In the genomic region with DNA sequence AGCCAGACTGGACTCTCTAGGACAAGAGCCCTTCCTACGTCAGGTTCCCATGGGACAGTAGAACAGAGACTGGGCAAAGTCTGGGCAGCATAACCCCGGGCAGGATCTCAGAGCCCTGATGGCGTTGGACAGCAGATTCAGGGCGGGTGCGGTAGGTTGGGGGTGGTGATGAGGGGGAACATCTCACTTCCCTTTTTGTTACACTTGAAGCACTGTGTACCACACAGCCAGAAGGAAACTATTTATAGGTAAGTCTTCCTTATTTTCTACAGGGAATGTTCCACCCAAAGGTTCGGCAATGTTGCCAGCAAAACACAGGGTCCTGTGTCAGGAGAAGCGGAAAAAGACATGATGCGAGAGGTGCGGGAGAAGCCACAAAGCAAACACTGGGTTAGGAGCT, we compare ENCODE assay signal across 11 cellular contexts. TPM values are rescaled to one million over a fixed set of nuclear protein-coding genes. Genes with fewer than 3 reads are reported as not detected.
DNase-seq lines count a peak whose midpoint lies in the region; ATAC-seq and TF ChIP-seq lines count a peak whose summit lies in the region.
"Had no signal": no experiment of that assay in that cellular context is flagged by ENCODE, and none has a peak within 500 bp of the region (broad histone marks: within the 10 kb centered on the region; RNA-seq: fewer than 3 reads in every experiment).

No MANE protein-coding gene starts in this region.

- ATAC-seq in GM21526 (IDR thresholded peaks at IDR 0.05; ENCODE audit: low FRiP score, unreplicated experiment): peak; percentile 50
- ATAC-seq in HG03521 (IDR thresholded peaks at IDR 0.05; ENCODE audit: unreplicated experiment): peak; percentile 44
- ATAC-seq in GM21737 (IDR thresholded peaks at IDR 0.05; ENCODE audit: unreplicated experiment): no peak

- TF ChIP-seq CTCF in GM10266 (IDR thresholded peaks at IDR 0.05; ENCODE audit: control insufficient read depth, insufficient read depth, low read depth, missing control alignments): no peak
- no peak for TF ChIP-seq CTCF in osteoblast (IDR thresholded peaks at IDR 0.05; ENCODE audit: extremely low read depth, low read depth, low read length)

- H2AFZ ChIP-seq in osteoblast (ENCODE audit: low read length): no peak overlapping the region

- no peaks in the 10 kb centered on the region for H3K9me3 ChIP-seq in osteoblast (ENCODE audit: low read depth, low read length)
- H3K9me3 ChIP-seq: Caco-2, SJSA1 had no signal

- no peaks in the 10 kb centered on the region for H3K36me3 ChIP-seq in osteoblast (ENCODE audit: insufficient read depth, low read length)

- DNase-seq in GM10266 (ENCODE audit: extremely low spot score): peak; percentile 31
- DNase-seq in germinal center (ENCODE audit: low spot score): peak; percentile 34
- DNase-seq in NK-92 (lab: John Stamatoyannopoulos, UW; ENCODE audit: unreplicated experiment): no peak
- no peak for DNase-seq in NCI-H82 treated with DMSO at 0.1 percent for 48 hours (lab: John Stamatoyannopoulos, UW; ENCODE audit: unreplicated experiment)
- no peak for DNase-seq in osteoblast (ENCODE audit: insufficient read length, low spot score, missing footprints)
- DNase-seq: Caco-2 had no signal

- no peak overlapping the region for H3K4me2 ChIP-seq in osteoblast (ENCODE audit: insufficient read depth, low read length)

- H3K27ac ChIP-seq in osteoblast (ENCODE audit: low read depth, low read length): no peak overlapping the region
- H3K27ac ChIP-seq: SJSA1 had no signal

- peaks cover 7% of the 10 kb centered on the region for H3K4me1 ChIP-seq in osteoblast (ENCODE audit: insufficient read depth, low read length)

- H3K79me2 ChIP-seq in osteoblast (ENCODE audit: insufficient read depth, low read length): no peaks in the 10 kb centered on the region

- no peak overlapping the region for H3K4me3 ChIP-seq in osteoblast (ENCODE audit: insufficient read depth, low read length)
- H3K4me3 ChIP-seq: SJSA1, skin epidermis had no signal

- H4K20me1 ChIP-seq in osteoblast (ENCODE audit: insufficient read depth, low read length): no peaks in the 10 kb centered on the region

- peaks cover 23% of the 10 kb centered on the region for H3K27me3 ChIP-seq in osteoblast (ENCODE audit: insufficient read depth, low read length)
- H3K27me3 ChIP-seq: SJSA1 had no signal

RNA-seq across cellular contexts. Expression of gene TSC22D3, which starts 54.3 kb away (rescaled TPM):
- total RNA-seq in osteoblast: 57.2 and 62.2 TPM in 2 replicates

RNA-seq across cellular contexts. Expression of gene NCBP2L, which starts 56.2 kb away (rescaled TPM):
- not detected in 2 replicates for total RNA-seq in osteoblast
- total RNA-seq: Caco-2, SJSA1 had no signal

Comparison
In these comparisons a context has a peak if more than half of its experiments do, and no peak if none do; other contexts are left out.
1. DNase-seq: peak in GM10266 (single experiment) and germinal center (single experiment); none in NK-92 (single experiment), NCI-H82 treated with DMSO at 0.1 percent for 48 hours (single experiment) and osteoblast (single experiment).